19 cellular contexts compared by ENCODE assay signal in genomic region chr20:25030007-25030648, GRCh38. TPM values are rescaled to one million over a fixed set of nuclear protein-coding genes. Genes with fewer than 3 reads are reported as not detected.
"Had no signal": no experiment of that assay in that cellular context is flagged by ENCODE, and none has a peak within 500 bp of the region (broad histone marks: within the 10 kb centered on the region; RNA-seq: fewer than 3 reads in every experiment).

No MANE protein-coding gene starts in this region.

- H3K4me3 ChIP-seq: coronary artery, gastroesophageal sphincter, psoas muscle, right lobe of liver, testis had no signal

- H3K9me3 ChIP-seq: gastroesophageal sphincter, psoas muscle, right lobe of liver, testis had no signal

- H3K27me3 Mint-ChIP-seq: activated B cell treated with CpG ODN at 0.5 μM for 24 hours; memory B cell; stimulated activated memory B cell treated with anti-CD40 and anti-IgM and Interleukin-4, amounts not matched to agents 10 μg/mL and 1 μg/mL and 100 μg/mL, for 72 hours had no signal

- H3K4me3 Mint-ChIP-seq: activated B cell treated with CpG ODN at 0.5 μM for 24 hours; memory B cell; nephron; stimulated activated memory B cell treated with anti-CD40 and anti-IgM and Interleukin-4, amounts not matched to agents 10 μg/mL and 1 μg/mL and 100 μg/mL, for 72 hours had no signal

- H3K36me3 ChIP-seq: right lobe of liver had no signal

- ATAC-seq: activated naive CD4-positive, alpha-beta T cell treated with anti-CD3 and anti-CD28 coated beads, Interleukin-2, amount 50 U/mL, for 72 hours; gastroesophageal sphincter; left colon; stimulated activated memory B cell treated with anti-CD40 and anti-IgM and Interleukin-4, amounts not matched to agents 10 μg/mL and 1 μg/mL and 100 μg/mL, for 72 hours had no signal

- H3K27ac ChIP-seq: psoas muscle, right lobe of liver had no signal

- H3K27ac Mint-ChIP-seq: activated B cell treated with CpG ODN at 0.5 μM for 24 hours; memory B cell; stimulated activated memory B cell treated with anti-CD40 and anti-IgM and Interleukin-4, amounts not matched to agents 10 μg/mL and 1 μg/mL and 100 μg/mL, for 72 hours had no signal

- H3K36me3 Mint-ChIP-seq: activated naive CD4-positive, alpha-beta T cell treated with anti-CD3 and anti-CD28 coated beads, Interleukin-2, amount 50 U/mL, for 72 hours had no signal

- DNase-seq: activated B cell treated with CpG ODN at 0.5 μM for 24 hours; activated CD4-positive, alpha-beta T cell treated with anti-CD3 and anti-CD28 coated beads, Interleukin-2, amount 50 U/mL, for 1 hour; activated effector memory CD4-positive, alpha-beta T cell treated with Interleukin-2 at 50 U/mL for 16 hours; amniotic stem cell; effector memory CD4-positive, alpha-beta T cell; left colon; right lobe of liver; stimulated activated CD4-positive, alpha-beta T cell treated with anti-CD3 and anti-CD28 coated beads, Interleukin-1b, Interleukin-23, amount 100 ng/mL, for 48 hours; T-helper 2 cell; testis had no signal

- H3K4me1 ChIP-seq: right lobe of liver had no signal

- H3K27me3 ChIP-seq: gastroesophageal sphincter, right lobe of liver, testis had no signal

RNA-seq across cellular contexts. Expression of gene VSX1, which starts 51.8 kb away (rescaled TPM):
- total RNA-seq: activated B cell treated with CpG ODN at 0.5 μM for 24 hours; activated naive CD4-positive, alpha-beta T cell treated with anti-CD3 and anti-CD28 coated beads, Interleukin-2, amount 50 U/mL, for 72 hours; gastroesophageal sphincter; left colon; omental fat pad; ureter had no signal
